Comparison of ENCODE assay signal across 18 cellular contexts in the genomic region with DNA sequence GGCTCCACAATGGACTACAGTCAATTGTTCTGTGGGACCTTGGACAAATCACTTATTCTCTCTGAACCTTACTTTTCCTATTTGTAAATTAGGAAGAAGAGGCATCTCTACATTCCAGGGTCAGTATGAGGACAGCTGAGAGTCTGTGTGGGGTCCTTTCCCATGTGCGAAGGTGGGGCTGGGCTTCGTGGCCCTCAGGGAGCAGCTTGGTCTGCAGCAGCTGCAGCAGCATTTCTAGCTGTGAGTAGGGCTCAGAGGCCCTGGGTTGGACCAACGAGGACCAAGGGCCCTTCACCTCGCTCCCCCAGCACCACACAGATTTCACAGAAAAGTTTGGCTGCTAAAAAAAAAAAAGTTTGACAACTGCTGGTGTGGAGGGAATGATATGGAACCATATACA.
"Had no signal": no experiment of that assay in that cellular context is flagged by ENCODE, and none has a peak within 500 bp of the region (broad histone marks: within the 10 kb centered on the region; RNA-seq: fewer than 3 reads in every experiment).

No MANE protein-coding gene starts in this region.

- H3K4me3 ChIP-seq: coronary artery, heart right ventricle, neural progenitor cell, pancreas, prostate gland, right lobe of liver had no signal

- H3K27ac ChIP-seq: coronary artery, neural progenitor cell, pancreas, prostate gland, right lobe of liver had no signal

- DNase-seq: effector CD4-positive, alpha-beta T cell; endodermal cell; foreskin melanocyte; heart right ventricle; hypothalamus; kidney glomerular epithelial cell; mammary epithelial cell; retina; right lobe of liver; small intestine; stimulated activated CD4-positive, alpha-beta T cell treated with anti-CD3 and anti-CD28 coated beads, Interleukin-2, amount 100 ng/mL, for 48 hours; stimulated activated naive CD4-positive, alpha-beta T cell treated with Interleukin-2 at 50 U/mL for 16 hours; trophoblast cell had no signal

- H3K27me3 ChIP-seq: heart right ventricle, neural progenitor cell, pancreas, right lobe of liver had no signal

- H3K36me3 Mint-ChIP-seq: natural killer cell treated with Interleukin-12 subunit alpha and Interleukin-12 subunit beta and Interleukin-15 and Interleukin-18, amount 100 ng/mL, for 72 hours had no signal

- H3K36me3 ChIP-seq: neural progenitor cell had no signal

- H3K4me1 Mint-ChIP-seq: endodermal cell, neural progenitor cell had no signal

- H3K9me3 Mint-ChIP-seq: endodermal cell; natural killer cell treated with Interleukin-12 subunit alpha and Interleukin-12 subunit beta and Interleukin-15 and Interleukin-18, amount 100 ng/mL, for 72 hours; neural progenitor cell had no signal

- H3K4me1 ChIP-seq: neural progenitor cell, pancreas, prostate gland, right lobe of liver had no signal

- H3K27ac Mint-ChIP-seq: endodermal cell; natural killer cell treated with Interleukin-12 subunit alpha and Interleukin-12 subunit beta and Interleukin-15 and Interleukin-18, amount 100 ng/mL, for 72 hours; neural progenitor cell had no signal

- H3K27me3 Mint-ChIP-seq: natural killer cell treated with Interleukin-12 subunit alpha and Interleukin-12 subunit beta and Interleukin-15 and Interleukin-18, amount 100 ng/mL, for 72 hours had no signal

- H3K9me3 ChIP-seq: heart right ventricle, pancreas, prostate gland, right lobe of liver had no signal

- ATAC-seq: natural killer cell treated with Interleukin-12 subunit alpha and Interleukin-12 subunit beta and Interleukin-15 and Interleukin-18, amount 100 ng/mL, for 72 hours; pancreas; right lobe of liver had no signal

- H3K4me3 Mint-ChIP-seq: endodermal cell; natural killer cell treated with Interleukin-12 subunit alpha and Interleukin-12 subunit beta and Interleukin-15 and Interleukin-18, amount 100 ng/mL, for 72 hours; neural progenitor cell had no signal
